Comparison of ENCODE assay signal across 6 cellular contexts in genomic region chr7:149664176-149664575, GRCh38.
"Had no signal": no experiment of that assay in that cellular context is flagged by ENCODE, and none has a peak within 500 bp of the region (broad histone marks: within the 10 kb centered on the region; RNA-seq: fewer than 3 reads in every experiment).

No MANE protein-coding gene starts in this region.

- H3K27ac ChIP-seq: GM23248 had no signal

- FAIRE-seq: HTR-8/SVneo had no signal

- H3K4me3 ChIP-seq: GM23248, HAP-1 had no signal

- H3K9me3 ChIP-seq: HAP-1 had no signal

- H3K36me3 ChIP-seq: HAP-1 had no signal

- DNase-seq: GM23248, GOT3, H7, IMR-90 had no signal
